Comparison of ENCODE assay signal across 12 cellular contexts in genomic region chr22:28795932-28796856, GRCh38. TPM values are rescaled to one million over a fixed set of nuclear protein-coding genes. Genes with fewer than 3 reads are reported as not detected.
A peak's percentile ranks its signal among the peaks of the same experiment; 100 is the strongest.
DNase-seq lines count a peak whose midpoint lies in the region; ATAC-seq and TF ChIP-seq lines count a peak whose summit lies in the region.
"Had no signal": no experiment of that assay in that cellular context is flagged by ENCODE, and none has a peak within 500 bp of the region (broad histone marks: within the 10 kb centered on the region; RNA-seq: fewer than 3 reads in every experiment).

No MANE protein-coding gene starts in this region.

- no peaks in the 10 kb centered on the region for H3K27me3 Mint-ChIP-seq in CD8-positive, alpha-beta T cell (ENCODE audit: low read depth)
- H3K27me3 Mint-ChIP-seq in MCF 10A (ENCODE audit: insufficient read depth, unreplicated experiment): no peaks in the 10 kb centered on the region
- no peaks in the 10 kb centered on the region for H3K27me3 Mint-ChIP-seq in neural crest cell (ENCODE audit: low read depth)

- no peak overlapping the region for H3K4me2 ChIP-seq in HCT116 (ENCODE audit: low read length)

- TF ChIP-seq RAD21 in HCT116 (IDR thresholded peaks at IDR 0.05; ENCODE audit: low read depth): no peak

- H4K20me1 ChIP-seq in HCT116 (ENCODE audit: insufficient read depth): peaks cover 7% of the 10 kb centered on the region; the same call in 1 of the 2 replicates

- H3K4me3 ChIP-seq in CD8-positive, alpha-beta T cell (ENCODE audit: low read depth, low read length): no peak overlapping the region
- H3K4me3 ChIP-seq in HCT116 (replicated peaks in 1 of 2; ENCODE audit: low read depth in 1 of 2, low read length in 2 of 2): no peak overlapping the region
- H3K4me3 ChIP-seq: vagina had no signal

- RAD21 ChIA-PET in HCT116 (lab: Charles Lee; ENCODE audit: low non-redundant PET in 1 of 2, low total read pairs in 2 of 2, uncharacterized antibody in 2 of 2, unreplicated experiment in 2 of 2): no interaction called here

- POLR2A ChIA-PET in CD8-positive, alpha-beta T cell (lab: Charles Lee): interaction anchor here (0.6 to 8.4 kb wide), 5 partner anchors 16 to 51 kb away, joined by 3 to 106 read pairs (median 3); no protein-coding TSS in a partner anchor
- POLR2A ChIA-PET in HCT116 (lab: Charles Lee): no interaction called here
- POLR2A ChIA-PET in MCF 10A (lab: Yijun Ruan, JAX): interaction anchor here (1.0 to 8.1 kb wide), 3 partner anchors 10 to 246 kb away, joined by 3 to 74 read pairs (median 61); partner anchors contain the start of gene CCDC117

- H3K27me3 ChIP-seq in CD8-positive, alpha-beta T cell (ENCODE audit: insufficient read depth, low read length): no peaks in the 10 kb centered on the region
- H3K27me3 ChIP-seq in HCT116 (ENCODE audit: insufficient read depth, low read length): no peaks in the 10 kb centered on the region
- H3K27me3 ChIP-seq: neutrophil, vagina had no signal

- no peak for TF ChIP-seq CTCF in CD8-positive, alpha-beta T cell (IDR thresholded peaks at IDR 0.05)
- no peak for TF ChIP-seq CTCF in HCT116 (IDR thresholded peaks at IDR 0.05 in 2 of 3, conservative IDR thresholded peaks at IDR 0.05 in 1 of 3; ENCODE audit: borderline replicate concordance in 1 of 3, insufficient read depth in 1 of 3, low read depth in 2 of 3, low read length in 2 of 3)
- no peak for TF ChIP-seq CTCF in MCF 10A (IDR thresholded peaks at IDR 0.05; ENCODE audit: unreplicated experiment)
- TF ChIP-seq CTCF in neural crest cell (conservative IDR thresholded peaks at IDR 0.05): no peak

- peaks cover 72% of the 10 kb centered on the region for H3K79me2 ChIP-seq in HCT116 (ENCODE audit: insufficient read depth, low read length)

- no peaks in the 10 kb centered on the region for H3K9me2 ChIP-seq in HCT116 (ENCODE audit: insufficient read depth)

- peaks cover 70% of the 10 kb centered on the region for H3K36me3 Mint-ChIP-seq in CD8-positive, alpha-beta T cell
- H3K36me3 Mint-ChIP-seq in MCF 10A (ENCODE audit: insufficient read depth, unreplicated experiment) (peaks cover 72% of the 10 kb centered on the region), neural crest cell (ENCODE audit: low read depth) (peaks cover 18% of the 10 kb centered on the region)

- no peak overlapping the region for H2AFZ ChIP-seq in HCT116 (ENCODE audit: low read depth, low read length, poor library complexity, severe bottlenecking)

- BruUV-seq in HCT116 (replicated peaks; lab: Mats Ljungman, UMichigan) (TSS peak; percentile 4), MCF 10A (replicated peaks; lab: Mats Ljungman, UMichigan) (no TSS peak)

- peaks cover 63% of the 10 kb centered on the region for H3K4me1 Mint-ChIP-seq in CD8-positive, alpha-beta T cell (ENCODE audit: low read depth)
- peaks cover 8% of the 10 kb centered on the region for H3K4me1 Mint-ChIP-seq in MCF 10A (ENCODE audit: insufficient read depth, unreplicated experiment)
- H3K4me1 Mint-ChIP-seq in neural crest cell: peaks cover 29% of the 10 kb centered on the region

- peaks cover 52% of the 10 kb centered on the region for H3K4me1 ChIP-seq in CD8-positive, alpha-beta T cell (ENCODE audit: insufficient read depth, low read length)
- H3K4me1 ChIP-seq in HCT116 (ENCODE audit: control insufficient read depth in 1 of 2, insufficient read depth in 2 of 2, low read length in 2 of 2): peaks cover 0 to 8% of the 10 kb centered on the region in 2 experiments; a peak in 2 of 4 replicates

- no peak overlapping the region for H3K27ac ChIP-seq in CD8-positive, alpha-beta T cell (ENCODE audit: low read depth, low read length)
- no peak overlapping the region for H3K27ac ChIP-seq in HCT116 (ENCODE audit: low read depth, low read length)
- H3K27ac ChIP-seq: neutrophil, vagina had no signal

- H3K9me3 ChIP-seq in CD8-positive, alpha-beta T cell (ENCODE audit: low read length): no peaks in the 10 kb centered on the region
- no peaks in the 10 kb centered on the region for H3K9me3 ChIP-seq in HCT116 (ENCODE audit: control insufficient read depth in 1 of 2, insufficient read depth in 1 of 2, low read depth in 1 of 2, low read length in 2 of 2)
- H3K9me3 ChIP-seq: neutrophil, vagina had no signal

- TF ChIP-seq POLR2A in HCT116 (IDR thresholded peaks at IDR 0.05; ENCODE audit: borderline replicate concordance, extremely low read depth, insufficient read depth, insufficient read length): no peak

- no peak for ATAC-seq in CD8-positive, alpha-beta T cell
- ATAC-seq in HCT116 (no peak), GM21576 (IDR thresholded peaks at IDR 0.05; ENCODE audit: unreplicated experiment) (no peak)

- no peak overlapping the region for H3K9ac ChIP-seq in HCT116 (ENCODE audit: low read length)

- H3K27ac Mint-ChIP-seq in CD8-positive, alpha-beta T cell: peak overlapping the region; percentile 41
- H3K27ac Mint-ChIP-seq in MCF 10A (ENCODE audit: low read depth, unreplicated experiment): peak overlapping the region; percentile 35
- H3K27ac Mint-ChIP-seq in neural crest cell (ENCODE audit: unreplicated experiment): no peak overlapping the region

- no peaks in the 10 kb centered on the region for H3K9me3 Mint-ChIP-seq in CD8-positive, alpha-beta T cell
- no peaks in the 10 kb centered on the region for H3K9me3 Mint-ChIP-seq in MCF 10A (ENCODE audit: unreplicated experiment)
- H3K9me3 Mint-ChIP-seq in neural crest cell: no peaks in the 10 kb centered on the region

- H3K36me3 ChIP-seq in CD8-positive, alpha-beta T cell (ENCODE audit: insufficient read depth, low read length): peaks cover 24% of the 10 kb centered on the region
- H3K36me3 ChIP-seq in HCT116 (ENCODE audit: control insufficient read depth in 1 of 2, insufficient read depth in 2 of 2, low read length in 2 of 2): peaks cover 24 to 44% of the 10 kb centered on the region in 2 experiments

- CTCF ChIA-PET in CD8-positive, alpha-beta T cell (lab: Charles Lee): interaction anchor here (0.8 to 2.5 kb wide), 4 partner anchors 9 to 33 kb away, joined by 3 to 21 read pairs (median 4); no protein-coding TSS in a partner anchor
- CTCF ChIA-PET in HCT116 (lab: Charles Lee) (interaction anchor here (1.0 kb wide), 1 partner anchor 245 kb away, joined by 3 read pairs; no protein-coding TSS in a partner anchor), MCF 10A (lab: Yijun Ruan, JAX) (interaction anchor here (0.6 to 1.4 kb wide), 2 partner anchors 9 to 33 kb away, joined by 3 to 4 read pairs; no protein-coding TSS in a partner anchor)

- no peak for DNase-seq in CD8-positive, alpha-beta T cell
- no peak for DNase-seq in HCT116 (ENCODE audit: low read depth, low spot score)
- DNase-seq in MCF 10A (ENCODE audit: unreplicated experiment): no peak
- no peak for DNase-seq in neural crest cell (ENCODE audit: low read depth, low spot score)
- DNase-seq in kidney glomerular epithelial cell (lab: John Stamatoyannopoulos, UW): no peak
- DNase-seq in activated effector memory CD4-positive, alpha-beta T cell treated with anti-CD3 and anti-CD28 coated beads, Interleukin-2, amount 50 U/mL, for 16 hours: no peak
- no peak for DNase-seq in HPDE6-E6E7 (ENCODE audit: extremely low spot score)
- DNase-seq: activated CD4-positive, alpha-beta T cell treated with anti-CD3 and anti-CD28 coated beads, Interleukin-2, amount 50 U/mL, for 4 hours; NCI-H1930 had no signal

- no peak overlapping the region for H3K4me3 Mint-ChIP-seq in CD8-positive, alpha-beta T cell
- peak overlapping the region; percentile 21 for H3K4me3 Mint-ChIP-seq in MCF 10A (ENCODE audit: unreplicated experiment)
- H3K4me3 Mint-ChIP-seq in neural crest cell: peak overlapping the region; percentile 54

- intact Hi-C loops in CD8-positive, alpha-beta T cell (cut with DNase I, micrococcal nuclease): loop anchor here (2.0 to 10.0 kb wide), 2 partner anchors 15 to 121 kb away; partner anchors contain the start of gene TTC28 (in 1 of the 2)
- intact Hi-C loops in HCT116 (cut with micrococcal nuclease): loop anchor here (5.0 kb wide), 1 partner anchor 356 kb away; no protein-coding TSS in a partner anchor
- intact Hi-C loops in MCF 10A (cut with micrococcal nuclease): no loop called here

TF ChIP-seq in HCT116, 20 proteins besides CTCF, POLR2A, EP300 and RAD21:
- no peak for TF ChIP-seq ZNF274 (IDR thresholded peaks at IDR 0.05; ENCODE audit: low read depth, low read length)
- no peak for TF ChIP-seq SIN3A (IDR thresholded peaks at IDR 0.05; ENCODE audit: low read depth)
- no peak for TF ChIP-seq ATF3 (IDR thresholded peaks at IDR 0.05)
- no peak for TF ChIP-seq EZH2phosphoT487 (IDR thresholded peaks at IDR 0.05; ENCODE audit: borderline replicate concordance)

RNA-seq across cellular contexts. Expression of gene XBP1, which starts 4.2 kb away (rescaled TPM):
- 100 to 1,000 TPM; 207 to 212 TPM for total RNA-seq in CD8-positive, alpha-beta T cell
- total RNA-seq in HCT116 (2021; ENCODE audit: unreplicated experiment) (81.3 TPM), MCF 10A (2022) (274 and 429 TPM in 2 replicates), neural crest cell (65.0 and 66.5 TPM in 2 replicates)
- polyA plus RNA-seq in HCT116 (2012): 69.4 and 78.7 TPM in 2 replicates

RNA-seq across cellular contexts. Expression of gene CCDC117, which starts 23.7 kb away (rescaled TPM):
- total RNA-seq in CD8-positive, alpha-beta T cell: 10 to 100 TPM; 13.7 to 15.4 TPM
- total RNA-seq in HCT116 (2021; ENCODE audit: unreplicated experiment) (22.1 TPM), MCF 10A (2022) (12.1 and 14.6 TPM in 2 replicates), neural crest cell (33.5 and 36.5 TPM in 2 replicates)
- polyA plus RNA-seq in HCT116 (2012): 4.9 and 7.7 TPM in 2 replicates

RNA-seq across cellular contexts. Expression of gene HSCB, which starts 54.4 kb away (rescaled TPM):
- 1 to 10 TPM; 4.8 to 5.9 TPM for total RNA-seq in CD8-positive, alpha-beta T cell
- total RNA-seq in HCT116 (2021; ENCODE audit: unreplicated experiment) (14.5 TPM), MCF 10A (2022) (19.3 and 24.7 TPM in 2 replicates), neural crest cell (14.3 and 18.7 TPM in 2 replicates)
- 11.7 and 15.0 TPM in 2 replicates for polyA plus RNA-seq in HCT116 (2012)

RNA-seq across cellular contexts. Expression of gene CHEK2, which starts 54.6 kb away (rescaled TPM):
- 1 to 10 TPM; 2.1 to 3.6 TPM for total RNA-seq in CD8-positive, alpha-beta T cell
- total RNA-seq in HCT116 (2021; ENCODE audit: unreplicated experiment) (47.1 TPM), MCF 10A (2022) (17.6 and 18.8 TPM in 2 replicates), neural crest cell (44.2 and 45.0 TPM in 2 replicates)
- polyA plus RNA-seq in HCT116 (2012): 35.2 and 38.9 TPM in 2 replicates
